Comparison of ENCODE assay signal across 16 cellular contexts in genomic region chr16:82070656-82071369, GRCh38. TPM values are rescaled to one million over a fixed set of nuclear protein-coding genes. Genes with fewer than 3 reads are reported as not detected.
A peak's percentile ranks its signal among the peaks of the same experiment; 100 is the strongest.
DNase-seq lines count a peak whose midpoint lies in the region; FAIRE-seq and TF ChIP-seq lines count a peak whose summit lies in the region.
"Had no signal": no experiment of that assay in that cellular context is flagged by ENCODE, and none has a peak within 500 bp of the region (broad histone marks: within the 10 kb centered on the region; RNA-seq: fewer than 3 reads in every experiment).

No MANE protein-coding gene starts in this region.

- no peak for TF ChIP-seq CTCF in left ventricle myocardium inferior (IDR thresholded peaks at IDR 0.05; ENCODE audit: borderline replicate concordance)

- H3K4me3 ChIP-seq in esophagus (ENCODE audit: low read depth in 1 of 2, low read length in 2 of 2) (no peak overlapping the region), small intestine (ENCODE audit: low read depth in 1 of 2, low read length in 2 of 2) (no peak overlapping the region), left ventricle myocardium inferior (no peak overlapping the region)
- H3K4me3 ChIP-seq: GM12878, Peyer's patch had no signal

- FAIRE-seq in small intestine (lab: Jason Lieb, UNC), result no peak
- FAIRE-seq: GM12878 had no signal

- no peaks in the 10 kb centered on the region for H3K27me3 ChIP-seq in esophagus (ENCODE audit: control insufficient read depth in 1 of 2, insufficient read depth in 2 of 2, low read length in 2 of 2)
- no peaks in the 10 kb centered on the region for H3K27me3 ChIP-seq in small intestine (ENCODE audit: control insufficient read depth in 2 of 2, insufficient read depth in 2 of 2, low read length in 2 of 2)
- peaks cover 5% of the 10 kb centered on the region for H3K27me3 ChIP-seq in left ventricle myocardium inferior (ENCODE audit: low read depth)
- H3K27me3 ChIP-seq: Peyer's patch had no signal

- H3K4me1 ChIP-seq in esophagus (ENCODE audit: control insufficient read depth in 2 of 2, insufficient read depth in 2 of 2, low read length in 1 of 2) (peaks cover 0 to 11% of the 10 kb centered on the region in 2 donors), small intestine (ENCODE audit: control insufficient read depth in 2 of 2, insufficient read depth in 1 of 2, low read depth in 1 of 2, low read length in 1 of 2) (no peaks in the 10 kb centered on the region), left ventricle myocardium inferior (no peaks in the 10 kb centered on the region)
- H3K4me1 ChIP-seq: Peyer's patch had no signal

- intact Hi-C loops in left ventricle myocardium inferior (cut with micrococcal nuclease), result no loop called here

- H3K9me3 ChIP-seq in esophagus (ENCODE audit: control insufficient read depth in 2 of 2, insufficient read depth in 1 of 2, low read depth in 1 of 2, low read length in 1 of 2) (no peaks in the 10 kb centered on the region), small intestine (ENCODE audit: control insufficient read depth, low read depth) (no peaks in the 10 kb centered on the region), left ventricle myocardium inferior (replicated peaks) (peaks cover 5% of the 10 kb centered on the region)
- H3K9me3 ChIP-seq: Peyer's patch had no signal

- 44 to 58% methylated on average over 4 of the region's 4 CpGs for WGBS in esophagus, 2 donors
- WGBS in small intestine, 3 donors, result 77 to 87% (median 81%) methylated on average over 4 of the region's 4 CpGs

- DNase-seq in Caki2 (ENCODE audit: low read depth), result peak; percentile 25
- DNase-seq in RKO (ENCODE audit: low spot score), result peak; percentile 14
- DNase-seq in renal cortical epithelial cell (ENCODE audit: low read depth), result peak; percentile 89
- DNase-seq in small intestine, result no peak
- no peak for DNase-seq in activated T-cell treated with anti-CD3 and anti-CD28 coated beads for 4 hours
- DNase-seq in inferior parietal cortex (ENCODE audit: extremely low spot score), result no peak
- DNase-seq in left ventricle myocardium inferior, result no peak
- DNase-seq: activated CD8-positive, alpha-beta memory T cell treated with anti-CD3 and anti-CD28 coated beads, Interleukin-2, amount 50 U/mL, for 48 hours; anterior cingulate cortex; H9; immature natural killer cell; naive thymus-derived CD8-positive, alpha-beta T cell; Peyer's patch had no signal

- no peaks in the 10 kb centered on the region for H3K36me3 ChIP-seq in esophagus (ENCODE audit: control insufficient read depth in 2 of 2, insufficient read depth in 2 of 2, low read length in 1 of 2)
- peaks cover 0 to 17% of the 10 kb centered on the region in 2 donors for H3K36me3 ChIP-seq in small intestine (ENCODE audit: control insufficient read depth in 2 of 2, insufficient read depth in 2 of 2, low read length in 2 of 2)
- H3K36me3 ChIP-seq in left ventricle myocardium inferior, result no peaks in the 10 kb centered on the region

- in situ Hi-C loops in Caki2 (cut with HindIII; ENCODE audit: low pct_unique_long_range_greater_than_20kb, low sequenced_read_pairs), result no loop called here

- H3K27ac ChIP-seq in esophagus (ENCODE audit: low read depth in 2 of 2, low read length in 1 of 2) (peak overlapping the region; percentile 54 to 88), small intestine (ENCODE audit: low read depth in 1 of 2, low read length in 1 of 2) (no peak overlapping the region), left ventricle myocardium inferior (replicated peaks) (no peak overlapping the region)
- H3K27ac ChIP-seq: KMS-11, Peyer's patch had no signal

RNA-seq across cellular contexts. Expression of gene HSD17B2, which starts 35.8 kb away (rescaled TPM):
- total RNA-seq in Caki2 (2014; rRNA removed; shearing (Covaris generic); ENCODE audit: low replicate concordance), result not detected in 2 replicates
- 1 to 10 TPM; 1.0 to 9.5 TPM for polyA plus RNA-seq in esophagus
- 0.70 and 1.2 TPM in 2 replicates for total RNA-seq in renal cortical epithelial cell
- 100 to 1,000 TPM; 119 to 250 (median 246) TPM for polyA plus RNA-seq in small intestine
- total RNA-seq in left ventricle myocardium inferior, result not detected
- total RNA-seq: GM12878; H9; naive thymus-derived CD8-positive, alpha-beta T cell had no signal
- polyA plus RNA-seq: GM12878, immature natural killer cell had no signal

RNA-seq across cellular contexts. Expression of gene SDR42E1, which starts 59.5 kb away (rescaled TPM):
- not detected in 2 replicates for total RNA-seq in Caki2 (2014; rRNA removed; shearing (Covaris generic); ENCODE audit: low replicate concordance)
- polyA plus RNA-seq in esophagus, result 1 to 10 TPM; 2.3 to 3.6 TPM
- total RNA-seq in renal cortical epithelial cell, result 17.9 and 20.8 TPM in 2 replicates
- polyA plus RNA-seq in small intestine, result 1 to 10 TPM; 1.6 to 6.0 (median 4.6) TPM
- 0.52 TPM for total RNA-seq in left ventricle myocardium inferior
- total RNA-seq: H9 had no signal

Comparison
In these comparisons a context has a peak if more than half of its experiments do, and no peak if none do; other contexts are left out.
1. DNase-seq: peak in Caki2 (single experiment), RKO (single experiment) and renal cortical epithelial cell (single experiment); none in small intestine (single experiment), activated T-cell treated with anti-CD3 and anti-CD28 coated beads for 4 hours (single experiment), inferior parietal cortex (single experiment) and left ventricle myocardium inferior (single experiment).
2. H3K27ac ChIP-seq: peak in esophagus (2 of 2); none in small intestine (0 of 2) and left ventricle myocardium inferior (single experiment).
3. RNA of gene SDR42E1, which starts 59.5 kb away (total RNA-seq): 17.9 to 20.8 TPM in renal cortical epithelial cell; 0.52 TPM in left ventricle myocardium inferior (single experiment) and not detected in Caki2; every median in the first group is over 10 times any median in the second.